ENCODE assay signal across 9 cellular contexts in the genomic region with DNA sequence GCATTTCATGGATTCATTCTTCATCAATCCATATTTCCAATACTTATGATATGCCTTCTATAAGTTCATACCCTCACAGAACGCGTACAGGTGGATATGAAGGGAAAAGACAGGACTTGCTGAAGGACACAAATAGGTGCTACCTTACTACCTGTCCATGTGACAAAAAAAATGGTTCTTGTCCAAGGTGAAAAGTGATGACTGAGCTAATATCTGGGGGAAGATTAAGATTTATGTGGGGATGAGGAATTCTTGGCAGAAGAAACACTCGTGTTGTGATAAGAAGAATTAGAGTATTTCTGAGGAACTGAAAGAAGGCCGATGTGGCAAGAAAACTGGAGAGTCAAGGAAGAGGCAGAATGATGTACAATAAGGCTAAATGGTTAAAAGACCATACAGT.
"Had no signal": no experiment of that assay in that cellular context is flagged by ENCODE, and none has a peak within 500 bp of the region (broad histone marks: within the 10 kb centered on the region; RNA-seq: fewer than 3 reads in every experiment).

No MANE protein-coding gene starts in this region.

- H2AFZ ChIP-seq: GM23248 had no signal

- H3K36me3 ChIP-seq: HAP-1 had no signal

- FAIRE-seq: HTR-8/SVneo had no signal

- H3K9me3 ChIP-seq: HAP-1 had no signal

- H3K4me1 ChIP-seq: HAP-1 had no signal

- H3K27ac ChIP-seq: GM23248, HL-60 had no signal

- H3K4me3 ChIP-seq: GM23248, HAP-1 had no signal

- H3K9ac ChIP-seq: GM23248 had no signal

- ATAC-seq: HCT116 had no signal

- DNase-seq: GM23248, GOT3, H7, HFFc6, KBM-7 had no signal
